Comparison of ENCODE assay signal across 1 cellular context in the genomic region with DNA sequence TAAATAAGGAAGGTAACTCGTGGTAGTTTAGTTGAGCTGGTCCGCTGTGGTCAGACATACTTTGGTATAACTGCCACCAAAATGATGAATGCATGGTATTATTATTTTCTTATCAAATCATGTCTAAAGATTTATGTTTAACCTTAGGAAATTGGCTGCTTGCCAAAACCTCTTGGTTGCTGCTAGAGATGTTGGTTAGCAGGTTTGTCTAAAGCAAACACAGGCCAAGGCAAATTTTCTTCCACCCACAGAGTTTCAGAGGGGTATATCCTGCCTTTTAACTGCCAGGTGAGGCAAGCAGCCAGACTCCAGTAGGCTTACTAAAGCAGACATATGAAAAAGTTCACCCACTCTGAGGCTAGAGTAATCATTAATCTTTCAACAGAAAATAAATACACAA.
TF ChIP-seq lines count a peak whose summit lies in the region.

No MANE protein-coding gene starts in this region.

TF ChIP-seq in SK-N-SH, 30 proteins besides CTCF, POLR2A, EP300 and RAD21 (continued from another document):
- TF ChIP-seq, protein P1, sequence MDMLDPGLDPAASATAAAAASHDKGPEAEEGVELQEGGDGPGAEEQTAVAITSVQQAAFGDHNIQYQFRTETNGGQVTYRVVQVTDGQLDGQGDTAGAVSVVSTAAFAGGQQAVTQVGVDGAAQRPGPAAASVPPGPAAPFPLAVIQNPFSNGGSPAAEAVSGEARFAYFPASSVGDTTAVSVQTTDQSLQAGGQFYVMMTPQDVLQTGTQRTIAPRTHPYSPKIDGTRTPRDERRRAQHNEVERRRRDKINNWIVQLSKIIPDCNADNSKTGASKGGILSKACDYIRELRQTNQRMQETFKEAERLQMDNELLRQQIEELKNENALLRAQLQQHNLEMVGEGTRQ (IDR thresholded peaks at IDR 0.05; ENCODE audit: borderline replicate concordance, low read depth, low read length): no peak
- TF ChIP-seq CHD2 (IDR thresholded peaks at IDR 0.05; ENCODE audit: low read length, partially characterized antibody) (no peak), RXRA (IDR thresholded peaks at IDR 0.05; ENCODE audit: borderline replicate concordance, low read depth) (0 out of 2 replicates have a peak, but pooled peaks have one; percentile 47), RFX5 (IDR thresholded peaks at IDR 0.05; ENCODE audit: low read length) (no peak), NFIC (IDR thresholded peaks at IDR 0.05; ENCODE audit: borderline replicate concordance) (peak; percentile 98), GATA2 (CRISPR knock-in tag; IDR thresholded peaks at IDR 0.05) (no peak), FOXJ3 (CRISPR knock-in tag; IDR thresholded peaks at IDR 0.05) (no peak), JUND (IDR thresholded peaks at IDR 0.05) (peak; percentile 78), TAF1 (IDR thresholded peaks at IDR 0.05; ENCODE audit: borderline replicate concordance, low read depth, low read length) (no peak), ELF1 (IDR thresholded peaks at IDR 0.05) (0 out of 2 replicates have a peak, but pooled peaks have one; percentile 19), POLR2AphosphoS5 (IDR thresholded peaks at IDR 0.05; ENCODE audit: low read depth, low read length) (peak; percentile 51; the same call in 1 of the 2 replicates), FOSL2 (IDR thresholded peaks at IDR 0.05; ENCODE audit: borderline replicate concordance, low read depth) (peak; percentile 29; the same call in 1 of the 2 replicates)
- TF ChIP-seq, protein P2, sequence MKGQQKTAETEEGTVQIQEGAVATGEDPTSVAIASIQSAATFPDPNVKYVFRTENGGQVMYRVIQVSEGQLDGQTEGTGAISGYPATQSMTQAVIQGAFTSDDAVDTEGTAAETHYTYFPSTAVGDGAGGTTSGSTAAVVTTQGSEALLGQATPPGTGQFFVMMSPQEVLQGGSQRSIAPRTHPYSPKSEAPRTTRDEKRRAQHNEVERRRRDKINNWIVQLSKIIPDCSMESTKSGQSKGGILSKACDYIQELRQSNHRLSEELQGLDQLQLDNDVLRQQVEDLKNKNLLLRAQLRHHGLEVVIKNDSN (IDR thresholded peaks at IDR 0.05; ENCODE audit: borderline replicate concordance, low read depth): no peak
- TF ChIP-seq, protein P3, sequence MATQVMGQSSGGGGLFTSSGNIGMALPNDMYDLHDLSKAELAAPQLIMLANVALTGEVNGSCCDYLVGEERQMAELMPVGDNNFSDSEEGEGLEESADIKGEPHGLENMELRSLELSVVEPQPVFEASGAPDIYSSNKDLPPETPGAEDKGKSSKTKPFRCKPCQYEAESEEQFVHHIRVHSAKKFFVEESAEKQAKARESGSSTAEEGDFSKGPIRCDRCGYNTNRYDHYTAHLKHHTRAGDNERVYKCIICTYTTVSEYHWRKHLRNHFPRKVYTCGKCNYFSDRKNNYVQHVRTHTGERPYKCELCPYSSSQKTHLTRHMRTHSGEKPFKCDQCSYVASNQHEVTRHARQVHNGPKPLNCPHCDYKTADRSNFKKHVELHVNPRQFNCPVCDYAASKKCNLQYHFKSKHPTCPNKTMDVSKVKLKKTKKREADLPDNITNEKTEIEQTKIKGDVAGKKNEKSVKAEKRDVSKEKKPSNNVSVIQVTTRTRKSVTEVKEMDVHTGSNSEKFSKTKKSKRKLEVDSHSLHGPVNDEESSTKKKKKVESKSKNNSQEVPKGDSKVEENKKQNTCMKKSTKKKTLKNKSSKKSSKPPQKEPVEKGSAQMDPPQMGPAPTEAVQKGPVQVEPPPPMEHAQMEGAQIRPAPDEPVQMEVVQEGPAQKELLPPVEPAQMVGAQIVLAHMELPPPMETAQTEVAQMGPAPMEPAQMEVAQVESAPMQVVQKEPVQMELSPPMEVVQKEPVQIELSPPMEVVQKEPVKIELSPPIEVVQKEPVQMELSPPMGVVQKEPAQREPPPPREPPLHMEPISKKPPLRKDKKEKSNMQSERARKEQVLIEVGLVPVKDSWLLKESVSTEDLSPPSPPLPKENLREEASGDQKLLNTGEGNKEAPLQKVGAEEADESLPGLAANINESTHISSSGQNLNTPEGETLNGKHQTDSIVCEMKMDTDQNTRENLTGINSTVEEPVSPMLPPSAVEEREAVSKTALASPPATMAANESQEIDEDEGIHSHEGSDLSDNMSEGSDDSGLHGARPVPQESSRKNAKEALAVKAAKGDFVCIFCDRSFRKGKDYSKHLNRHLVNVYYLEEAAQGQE (IDR thresholded peaks at IDR 0.05; ENCODE audit: low read depth, low read length): no peak
